1 cellular context compared by ENCODE assay signal in the genomic region with DNA sequence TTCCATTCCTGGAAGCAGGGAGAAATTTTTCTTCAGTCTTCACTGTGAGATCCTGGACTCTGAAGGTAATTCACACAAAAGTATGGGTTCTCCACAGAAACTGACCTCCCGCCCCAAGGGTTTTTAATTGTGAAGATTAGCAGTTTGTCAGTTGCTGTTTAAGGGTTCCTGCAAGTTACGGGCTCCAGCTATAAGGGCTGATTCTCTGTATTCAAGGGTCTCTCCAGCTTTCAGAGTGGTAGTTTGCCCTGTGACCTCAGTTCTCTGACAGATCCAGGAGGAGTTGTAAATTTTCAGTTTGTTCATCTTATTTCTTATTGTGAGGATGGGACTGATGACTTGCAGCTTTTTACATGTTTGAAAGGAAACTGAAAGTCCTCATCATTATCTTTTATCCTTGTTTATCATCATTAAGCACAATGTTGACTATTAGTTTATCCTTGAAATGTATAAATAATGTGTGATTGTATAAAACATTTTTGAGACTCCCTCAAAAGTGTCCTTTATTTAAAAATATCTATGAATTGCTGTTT.
TF ChIP-seq lines count a peak whose summit lies in the region.

No MANE protein-coding gene starts in this region.

TF ChIP-seq in K562, 482 proteins besides CTCF, POLR2A, EP300 and RAD21 (continued from another document):
- TF ChIP-seq, protein P1, sequence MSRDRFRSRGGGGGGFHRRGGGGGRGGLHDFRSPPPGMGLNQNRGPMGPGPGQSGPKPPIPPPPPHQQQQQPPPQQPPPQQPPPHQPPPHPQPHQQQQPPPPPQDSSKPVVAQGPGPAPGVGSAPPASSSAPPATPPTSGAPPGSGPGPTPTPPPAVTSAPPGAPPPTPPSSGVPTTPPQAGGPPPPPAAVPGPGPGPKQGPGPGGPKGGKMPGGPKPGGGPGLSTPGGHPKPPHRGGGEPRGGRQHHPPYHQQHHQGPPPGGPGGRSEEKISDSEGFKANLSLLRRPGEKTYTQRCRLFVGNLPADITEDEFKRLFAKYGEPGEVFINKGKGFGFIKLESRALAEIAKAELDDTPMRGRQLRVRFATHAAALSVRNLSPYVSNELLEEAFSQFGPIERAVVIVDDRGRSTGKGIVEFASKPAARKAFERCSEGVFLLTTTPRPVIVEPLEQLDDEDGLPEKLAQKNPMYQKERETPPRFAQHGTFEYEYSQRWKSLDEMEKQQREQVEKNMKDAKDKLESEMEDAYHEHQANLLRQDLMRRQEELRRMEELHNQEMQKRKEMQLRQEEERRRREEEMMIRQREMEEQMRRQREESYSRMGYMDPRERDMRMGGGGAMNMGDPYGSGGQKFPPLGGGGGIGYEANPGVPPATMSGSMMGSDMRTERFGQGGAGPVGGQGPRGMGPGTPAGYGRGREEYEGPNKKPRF (IDR thresholded peaks at IDR 0.05; ENCODE audit: low read depth, low read length), result no peak
- TF ChIP-seq ARID2 (IDR thresholded peaks at IDR 0.05), result no peak
- TF ChIP-seq ARHGAP35 (IDR thresholded peaks at IDR 0.05; ENCODE audit: partially characterized antibody), result no peak
- no peak for TF ChIP-seq TAF1 (IDR thresholded peaks at IDR 0.05; ENCODE audit: control insufficient read depth, extremely low read depth, insufficient read depth, low read length, severe bottlenecking)
- TF ChIP-seq, protein P2, sequence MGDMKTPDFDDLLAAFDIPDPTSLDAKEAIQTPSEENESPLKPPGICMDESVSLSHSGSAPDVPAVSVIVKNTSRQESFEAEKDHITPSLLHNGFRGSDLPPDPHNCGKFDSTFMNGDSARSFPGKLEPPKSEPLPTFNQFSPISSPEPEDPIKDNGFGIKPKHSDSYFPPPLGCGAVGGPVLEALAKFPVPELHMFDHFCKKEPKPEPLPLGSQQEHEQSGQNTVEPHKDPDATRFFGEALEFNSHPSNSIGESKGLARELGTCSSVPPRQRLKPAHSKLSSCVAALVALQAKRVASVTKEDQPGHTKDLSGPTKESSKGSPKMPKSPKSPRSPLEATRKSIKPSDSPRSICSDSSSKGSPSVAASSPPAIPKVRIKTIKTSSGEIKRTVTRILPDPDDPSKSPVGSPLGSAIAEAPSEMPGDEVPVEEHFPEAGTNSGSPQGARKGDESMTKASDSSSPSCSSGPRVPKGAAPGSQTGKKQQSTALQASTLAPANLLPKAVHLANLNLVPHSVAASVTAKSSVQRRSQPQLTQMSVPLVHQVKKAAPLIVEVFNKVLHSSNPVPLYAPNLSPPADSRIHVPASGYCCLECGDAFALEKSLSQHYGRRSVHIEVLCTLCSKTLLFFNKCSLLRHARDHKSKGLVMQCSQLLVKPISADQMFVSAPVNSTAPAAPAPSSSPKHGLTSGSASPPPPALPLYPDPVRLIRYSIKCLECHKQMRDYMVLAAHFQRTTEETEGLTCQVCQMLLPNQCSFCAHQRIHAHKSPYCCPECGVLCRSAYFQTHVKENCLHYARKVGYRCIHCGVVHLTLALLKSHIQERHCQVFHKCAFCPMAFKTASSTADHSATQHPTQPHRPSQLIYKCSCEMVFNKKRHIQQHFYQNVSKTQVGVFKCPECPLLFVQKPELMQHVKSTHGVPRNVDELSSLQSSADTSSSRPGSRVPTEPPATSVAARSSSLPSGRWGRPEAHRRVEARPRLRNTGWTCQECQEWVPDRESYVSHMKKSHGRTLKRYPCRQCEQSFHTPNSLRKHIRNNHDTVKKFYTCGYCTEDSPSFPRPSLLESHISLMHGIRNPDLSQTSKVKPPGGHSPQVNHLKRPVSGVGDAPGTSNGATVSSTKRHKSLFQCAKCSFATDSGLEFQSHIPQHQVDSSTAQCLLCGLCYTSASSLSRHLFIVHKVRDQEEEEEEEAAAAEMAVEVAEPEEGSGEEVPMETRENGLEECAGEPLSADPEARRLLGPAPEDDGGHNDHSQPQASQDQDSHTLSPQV (IDR thresholded peaks at IDR 0.05), result 0 out of 2 replicates have a peak, but pooled peaks have one; percentile 57
- TF ChIP-seq ZNF436 (CRISPR knock-in tag; IDR thresholded peaks at IDR 0.05), result no peak
- TF ChIP-seq ESRRA (IDR thresholded peaks at IDR 0.05; ENCODE audit: borderline replicate concordance, low read depth), result no peak
- TF ChIP-seq HOXB6 (CRISPR knock-in tag; IDR thresholded peaks at IDR 0.05; ENCODE audit: borderline replicate concordance), result no peak
- no peak for TF ChIP-seq SAP30 (IDR thresholded peaks at IDR 0.05; ENCODE audit: borderline replicate concordance, insufficient read depth, low read depth, low read length, poor library complexity, severe bottlenecking)
- TF ChIP-seq, protein P3, sequence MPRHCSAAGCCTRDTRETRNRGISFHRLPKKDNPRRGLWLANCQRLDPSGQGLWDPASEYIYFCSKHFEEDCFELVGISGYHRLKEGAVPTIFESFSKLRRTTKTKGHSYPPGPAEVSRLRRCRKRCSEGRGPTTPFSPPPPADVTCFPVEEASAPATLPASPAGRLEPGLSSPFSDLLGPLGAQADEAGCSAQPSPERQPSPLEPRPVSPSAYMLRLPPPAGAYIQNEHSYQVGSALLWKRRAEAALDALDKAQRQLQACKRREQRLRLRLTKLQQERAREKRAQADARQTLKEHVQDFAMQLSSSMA (CRISPR knock-in tag; IDR thresholded peaks at IDR 0.05), result no peak
- TF ChIP-seq, protein P4, sequence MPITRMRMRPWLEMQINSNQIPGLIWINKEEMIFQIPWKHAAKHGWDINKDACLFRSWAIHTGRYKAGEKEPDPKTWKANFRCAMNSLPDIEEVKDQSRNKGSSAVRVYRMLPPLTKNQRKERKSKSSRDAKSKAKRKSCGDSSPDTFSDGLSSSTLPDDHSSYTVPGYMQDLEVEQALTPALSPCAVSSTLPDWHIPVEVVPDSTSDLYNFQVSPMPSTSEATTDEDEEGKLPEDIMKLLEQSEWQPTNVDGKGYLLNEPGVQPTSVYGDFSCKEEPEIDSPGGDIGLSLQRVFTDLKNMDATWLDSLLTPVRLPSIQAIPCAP (CRISPR knock-in tag; IDR thresholded peaks at IDR 0.05; ENCODE audit: borderline replicate concordance), result no peak
- no peak for TF ChIP-seq EHMT2 (IDR thresholded peaks at IDR 0.05)
- TF ChIP-seq STAT5A (IDR thresholded peaks at IDR 0.05; ENCODE audit: borderline replicate concordance, low read length), result no peak
- TF ChIP-seq COPS2 (conservative IDR thresholded peaks at IDR 0.05), result no peak
- TF ChIP-seq ARNT (IDR thresholded peaks at IDR 0.05), result no peak
- TF ChIP-seq PYGO2 (tag; IDR thresholded peaks at IDR 0.05), result no peak
- TF ChIP-seq, protein P5, sequence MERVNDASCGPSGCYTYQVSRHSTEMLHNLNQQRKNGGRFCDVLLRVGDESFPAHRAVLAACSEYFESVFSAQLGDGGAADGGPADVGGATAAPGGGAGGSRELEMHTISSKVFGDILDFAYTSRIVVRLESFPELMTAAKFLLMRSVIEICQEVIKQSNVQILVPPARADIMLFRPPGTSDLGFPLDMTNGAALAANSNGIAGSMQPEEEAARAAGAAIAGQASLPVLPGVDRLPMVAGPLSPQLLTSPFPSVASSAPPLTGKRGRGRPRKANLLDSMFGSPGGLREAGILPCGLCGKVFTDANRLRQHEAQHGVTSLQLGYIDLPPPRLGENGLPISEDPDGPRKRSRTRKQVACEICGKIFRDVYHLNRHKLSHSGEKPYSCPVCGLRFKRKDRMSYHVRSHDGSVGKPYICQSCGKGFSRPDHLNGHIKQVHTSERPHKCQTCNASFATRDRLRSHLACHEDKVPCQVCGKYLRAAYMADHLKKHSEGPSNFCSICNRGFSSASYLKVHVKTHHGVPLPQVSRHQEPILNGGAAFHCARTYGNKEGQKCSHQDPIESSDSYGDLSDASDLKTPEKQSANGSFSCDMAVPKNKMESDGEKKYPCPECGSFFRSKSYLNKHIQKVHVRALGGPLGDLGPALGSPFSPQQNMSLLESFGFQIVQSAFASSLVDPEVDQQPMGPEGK (CRISPR knock-in tag; IDR thresholded peaks at IDR 0.05; ENCODE audit: borderline replicate concordance), result no peak
- TF ChIP-seq, protein P6, sequence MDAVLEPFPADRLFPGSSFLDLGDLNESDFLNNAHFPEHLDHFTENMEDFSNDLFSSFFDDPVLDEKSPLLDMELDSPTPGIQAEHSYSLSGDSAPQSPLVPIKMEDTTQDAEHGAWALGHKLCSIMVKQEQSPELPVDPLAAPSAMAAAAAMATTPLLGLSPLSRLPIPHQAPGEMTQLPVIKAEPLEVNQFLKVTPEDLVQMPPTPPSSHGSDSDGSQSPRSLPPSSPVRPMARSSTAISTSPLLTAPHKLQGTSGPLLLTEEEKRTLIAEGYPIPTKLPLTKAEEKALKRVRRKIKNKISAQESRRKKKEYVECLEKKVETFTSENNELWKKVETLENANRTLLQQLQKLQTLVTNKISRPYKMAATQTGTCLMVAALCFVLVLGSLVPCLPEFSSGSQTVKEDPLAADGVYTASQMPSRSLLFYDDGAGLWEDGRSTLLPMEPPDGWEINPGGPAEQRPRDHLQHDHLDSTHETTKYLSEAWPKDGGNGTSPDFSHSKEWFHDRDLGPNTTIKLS (IDR thresholded peaks at IDR 0.05; ENCODE audit: borderline replicate concordance, low read depth), result no peak
- peak; percentile 44 for TF ChIP-seq MEIS2 (IDR thresholded peaks at IDR 0.05; ENCODE audit: partially characterized antibody)
- TF ChIP-seq MEF2D (tag; conservative IDR thresholded peaks at IDR 0.05; ENCODE audit: low read depth), result no peak
- TF ChIP-seq BCL6 (CRISPR knock-in tag; IDR thresholded peaks at IDR 0.05), result no peak
- TF ChIP-seq, protein P7, sequence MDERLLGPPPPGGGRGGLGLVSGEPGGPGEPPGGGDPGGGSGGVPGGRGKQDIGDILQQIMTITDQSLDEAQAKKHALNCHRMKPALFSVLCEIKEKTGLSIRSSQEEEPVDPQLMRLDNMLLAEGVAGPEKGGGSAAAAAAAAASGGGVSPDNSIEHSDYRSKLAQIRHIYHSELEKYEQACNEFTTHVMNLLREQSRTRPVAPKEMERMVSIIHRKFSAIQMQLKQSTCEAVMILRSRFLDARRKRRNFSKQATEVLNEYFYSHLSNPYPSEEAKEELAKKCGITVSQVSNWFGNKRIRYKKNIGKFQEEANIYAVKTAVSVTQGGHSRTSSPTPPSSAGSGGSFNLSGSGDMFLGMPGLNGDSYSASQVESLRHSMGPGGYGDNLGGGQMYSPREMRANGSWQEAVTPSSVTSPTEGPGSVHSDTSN (CRISPR knock-in tag; IDR thresholded peaks at IDR 0.05; ENCODE audit: low read depth), result no peak
- TF ChIP-seq, protein P7 (tag; conservative IDR thresholded peaks at IDR 0.05; ENCODE audit: low read depth), result peak; percentile 50; the same call in 1 of the 2 replicates
- no peak for TF ChIP-seq RBM25 (IDR thresholded peaks at IDR 0.05; ENCODE audit: low read depth, low read length, severe bottlenecking)
- no peak for TF ChIP-seq POLR2G (IDR thresholded peaks at IDR 0.05; ENCODE audit: low read depth, low read length)
- TF ChIP-seq KDM1A (IDR thresholded peaks at IDR 0.05), result no peak
- TF ChIP-seq HNRNPK (IDR thresholded peaks at IDR 0.05; ENCODE audit: low read depth, low read length, poor library complexity, severe bottlenecking), result no peak
- TF ChIP-seq, protein P8, sequence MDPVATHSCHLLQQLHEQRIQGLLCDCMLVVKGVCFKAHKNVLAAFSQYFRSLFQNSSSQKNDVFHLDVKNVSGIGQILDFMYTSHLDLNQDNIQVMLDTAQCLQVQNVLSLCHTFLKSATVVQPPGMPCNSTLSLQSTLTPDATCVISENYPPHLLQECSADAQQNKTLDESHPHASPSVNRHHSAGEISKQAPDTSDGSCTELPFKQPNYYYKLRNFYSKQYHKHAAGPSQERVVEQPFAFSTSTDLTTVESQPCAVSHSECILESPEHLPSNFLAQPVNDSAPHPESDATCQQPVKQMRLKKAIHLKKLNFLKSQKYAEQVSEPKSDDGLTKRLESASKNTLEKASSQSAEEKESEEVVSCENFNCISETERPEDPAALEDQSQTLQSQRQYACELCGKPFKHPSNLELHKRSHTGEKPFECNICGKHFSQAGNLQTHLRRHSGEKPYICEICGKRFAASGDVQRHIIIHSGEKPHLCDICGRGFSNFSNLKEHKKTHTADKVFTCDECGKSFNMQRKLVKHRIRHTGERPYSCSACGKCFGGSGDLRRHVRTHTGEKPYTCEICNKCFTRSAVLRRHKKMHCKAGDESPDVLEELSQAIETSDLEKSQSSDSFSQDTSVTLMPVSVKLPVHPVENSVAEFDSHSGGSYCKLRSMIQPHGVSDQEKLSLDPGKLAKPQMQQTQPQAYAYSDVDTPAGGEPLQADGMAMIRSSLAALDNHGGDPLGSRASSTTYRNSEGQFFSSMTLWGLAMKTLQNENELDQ (CRISPR knock-in tag; IDR thresholded peaks at IDR 0.05; ENCODE audit: borderline replicate concordance), result no peak
- no peak for TF ChIP-seq NFXL1 (CRISPR knock-in tag; IDR thresholded peaks at IDR 0.05)
- no peak for TF ChIP-seq SPI1 (IDR thresholded peaks at IDR 0.05; ENCODE audit: borderline replicate concordance, low read depth, low read length)
- TF ChIP-seq, protein P9, sequence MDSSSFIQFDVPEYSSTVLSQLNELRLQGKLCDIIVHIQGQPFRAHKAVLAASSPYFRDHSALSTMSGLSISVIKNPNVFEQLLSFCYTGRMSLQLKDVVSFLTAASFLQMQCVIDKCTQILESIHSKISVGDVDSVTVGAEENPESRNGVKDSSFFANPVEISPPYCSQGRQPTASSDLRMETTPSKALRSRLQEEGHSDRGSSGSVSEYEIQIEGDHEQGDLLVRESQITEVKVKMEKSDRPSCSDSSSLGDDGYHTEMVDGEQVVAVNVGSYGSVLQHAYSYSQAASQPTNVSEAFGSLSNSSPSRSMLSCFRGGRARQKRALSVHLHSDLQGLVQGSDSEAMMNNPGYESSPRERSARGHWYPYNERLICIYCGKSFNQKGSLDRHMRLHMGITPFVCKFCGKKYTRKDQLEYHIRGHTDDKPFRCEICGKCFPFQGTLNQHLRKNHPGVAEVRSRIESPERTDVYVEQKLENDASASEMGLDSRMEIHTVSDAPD (CRISPR knock-in tag; IDR thresholded peaks at IDR 0.05), result no peak
TF ChIP-seq in K562: peak in this region for 11.
